In genomic region chr13:114161644-114162532, GRCh38 we compare ENCODE assay signal across 9 cellular contexts. TPM values are rescaled to one million over a fixed set of nuclear protein-coding genes. Genes with fewer than 3 reads are reported as not detected.
DNase-seq lines count a peak whose midpoint lies in the region; ATAC-seq, FAIRE-seq and TF ChIP-seq lines count a peak whose summit lies in the region.
"Had no signal": no experiment of that assay in that cellular context is flagged by ENCODE, and none has a peak within 500 bp of the region (broad histone marks: within the 10 kb centered on the region; RNA-seq: fewer than 3 reads in every experiment).

No MANE protein-coding gene starts in this region.

- peak overlapping the region; percentile 84 for H2AFZ ChIP-seq in GM23248
- peak overlapping the region; percentile 93 for H2AFZ ChIP-seq in osteoblast (ENCODE audit: low read length)

- no peaks in the 10 kb centered on the region for H3K9me3 ChIP-seq in GM23248 (ENCODE audit: low read depth)
- H3K9me3 ChIP-seq in osteoblast (ENCODE audit: low read depth, low read length): no peaks in the 10 kb centered on the region

- H3K4me1 Mint-ChIP-seq in effector memory CD8-positive, alpha-beta T cell (ENCODE audit: low read depth in 2 of 2): peaks cover 58 to 67% of the 10 kb centered on the region in 2 donors

- H3F3A ChIP-seq in GM23248 (ENCODE audit: insufficient read depth): no peaks in the 10 kb centered on the region

- H3K4me2 ChIP-seq in GM23248 (ENCODE audit: unreplicated experiment): peak overlapping the region; percentile 89
- H3K4me2 ChIP-seq in osteoblast (ENCODE audit: insufficient read depth, low read length): peak overlapping the region; percentile 84

- no peaks in the 10 kb centered on the region for H3K27me3 Mint-ChIP-seq in effector memory CD8-positive, alpha-beta T cell

- in situ Hi-C loops in GM23248 (cut with MboI) (no loop called here), GM13977 (cut with MboI; ENCODE audit: low pct_unique_long_range_greater_than_20kb, low sequenced_read_pairs, unreplicated experiment) (no loop called here)

- peak overlapping the region; percentile 75 to 82 for H3K4me3 Mint-ChIP-seq in effector memory CD8-positive, alpha-beta T cell
- H3K4me3 Mint-ChIP-seq: brain had no signal

- no peaks in the 10 kb centered on the region for H4K20me1 ChIP-seq in GM23248 (ENCODE audit: insufficient read depth)
- no peaks in the 10 kb centered on the region for H4K20me1 ChIP-seq in osteoblast (ENCODE audit: insufficient read depth, low read length)

- H3K9me3 Mint-ChIP-seq in effector memory CD8-positive, alpha-beta T cell: no peaks in the 10 kb centered on the region

- H3K27ac ChIP-seq in GM23248: no peak overlapping the region
- H3K27ac ChIP-seq in osteoblast (ENCODE audit: low read depth, low read length): no peak overlapping the region

- H3K79me2 ChIP-seq in GM23248 (ENCODE audit: insufficient read depth): no peaks in the 10 kb centered on the region
- no peaks in the 10 kb centered on the region for H3K79me2 ChIP-seq in osteoblast (ENCODE audit: insufficient read depth, low read length)

- H3K9me2 ChIP-seq in GM23248 (ENCODE audit: insufficient read depth): no peaks in the 10 kb centered on the region

- H3K36me3 ChIP-seq in GM23248 (ENCODE audit: low read depth) (no peaks in the 10 kb centered on the region), osteoblast (ENCODE audit: insufficient read depth, low read length) (no peaks in the 10 kb centered on the region)

- 11% methylated on average over 31 to 32 of the region's 32 CpGs for WGBS in GM23248 (ENCODE audit: low coverage in 1 of 2, low lambda C conversion rate in 2 of 2, missing lambda C conversion rate in 2 of 2), 2 experiments

- no peak for FAIRE-seq in RCC 7860 (lab: Jason Lieb, UNC)

- peaks cover 6% of the 10 kb centered on the region for H3K36me3 Mint-ChIP-seq in effector memory CD8-positive, alpha-beta T cell (ENCODE audit: insufficient read depth)
- H3K36me3 Mint-ChIP-seq: brain had no signal

- DNase-seq in GM23248 (peak; percentile 70), SHP77 (lab: John Stamatoyannopoulos, UW) (peak; percentile 60 to 64), osteoblast (ENCODE audit: insufficient read length, low spot score, missing footprints) (peak; percentile 93), GM13977 (ENCODE audit: low spot score) (no peak), NCI-H2107 (lab: John Stamatoyannopoulos, UW) (no peak), RCC 7860 (ENCODE audit: low spot score) (no peak), NCI-H774 (lab: John Stamatoyannopoulos, UW) (no peak)
- DNase-seq in effector memory CD8-positive, alpha-beta T cell: peak in 1 of 3 experiments; percentile 24

- H3K27ac Mint-ChIP-seq in effector memory CD8-positive, alpha-beta T cell: peak overlapping the region; percentile 80 to 89

- peak overlapping the region; percentile 58 for H3K4me3 ChIP-seq in GM23248
- peak overlapping the region; percentile 52 for H3K4me3 ChIP-seq in osteoblast (ENCODE audit: insufficient read depth, low read length)

- ATAC-seq in effector memory CD8-positive, alpha-beta T cell (replicated peaks): peak; percentile 76

- no peaks in the 10 kb centered on the region; the same call in 1 of the 2 replicates for H3K27me3 ChIP-seq in GM23248 (replicated peaks; ENCODE audit: insufficient read depth)
- H3K27me3 ChIP-seq in osteoblast (ENCODE audit: insufficient read depth, low read length): peaks cover 8% of the 10 kb centered on the region

- TF ChIP-seq CTCF in osteoblast (IDR thresholded peaks at IDR 0.05; ENCODE audit: extremely low read depth, low read depth, low read length) (no peak), GM13977 (IDR thresholded peaks at IDR 0.05; ENCODE audit: extremely low read depth, insufficient read depth, missing control alignments) (no peak)

- H3K4me1 ChIP-seq in GM23248 (ENCODE audit: insufficient read depth): peaks cover 8% of the 10 kb centered on the region; the same call in 1 of the 2 replicates
- peaks cover 10% of the 10 kb centered on the region for H3K4me1 ChIP-seq in osteoblast (ENCODE audit: insufficient read depth, low read length)

- 0 out of 2 replicates have a peak overlapping the region, but pooled peaks have one; percentile 14 for H3K9ac ChIP-seq in GM23248

RNA-seq across cellular contexts. Expression of gene CFAP97D2, which starts 17.2 kb away (rescaled TPM):
- not detected in 2 replicates for total RNA-seq in GM23248 (2014; rRNA removed; shearing (Covaris generic))
- not detected in 2 replicates for polyA plus RNA-seq in GM23248 (2016; fragmentation: Nextera tagmentation; extraction: Ambion mirVana)
- not detected in 2 replicates for total RNA-seq in osteoblast

RNA-seq across cellular contexts. Expression of gene RASA3, which starts 29.5 kb away (rescaled TPM):
- 36.7 and 46.2 TPM in 2 replicates for total RNA-seq in GM23248 (2014; rRNA removed; shearing (Covaris generic))
- polyA plus RNA-seq in GM23248 (2016; fragmentation: Nextera tagmentation; extraction: Ambion mirVana): 30.0 and 34.3 TPM in 2 replicates
- total RNA-seq in osteoblast: 40.7 and 41.3 TPM in 2 replicates

Comparison
In these comparisons a context has a peak if more than half of its experiments do, and no peak if none do; other contexts are left out.
1. DNase-seq: peak in GM23248 (single experiment), SHP77 (2 of 2) and osteoblast (single experiment); none in GM13977 (single experiment), NCI-H2107 (single experiment), RCC 7860 (single experiment) and NCI-H774 (single experiment).